In genomic region chr5:15902050-15902449, GRCh38 we compare ENCODE assay signal across 17 cellular contexts.
"Had no signal": no experiment of that assay in that cellular context is flagged by ENCODE, and none has a peak within 500 bp of the region (broad histone marks: within the 10 kb centered on the region; RNA-seq: fewer than 3 reads in every experiment).

No MANE protein-coding gene starts in this region.

- H2AFZ ChIP-seq: parathyroid adenoma had no signal

- H3K4me3 ChIP-seq: gastrocnemius medialis, heart left ventricle, mucosa of descending colon, uterus had no signal

- H3K79me2 ChIP-seq: parathyroid adenoma had no signal

- H3K27ac ChIP-seq: neutrophil, parathyroid adenoma, uterus had no signal

- H3K27me3 ChIP-seq: gastrocnemius medialis, heart left ventricle, neutrophil, uterus had no signal

- H3K36me3 ChIP-seq: gastrocnemius medialis, heart left ventricle, neutrophil, uterus had no signal

- ATAC-seq: effector memory CD8-positive, alpha-beta T cell; gastrocnemius medialis; mucosa of descending colon; naive thymus-derived CD4-positive, alpha-beta T cell had no signal

- H3K4me1 ChIP-seq: parathyroid adenoma, uterus had no signal

- H3K9me3 ChIP-seq: gastrocnemius medialis, heart left ventricle, mucosa of descending colon, uterus had no signal

- H3K9ac ChIP-seq: parathyroid adenoma had no signal

- DNase-seq: activated CD4-positive, alpha-beta T cell treated with anti-CD3 and anti-CD28 coated beads, Interleukin-2, amount 50 U/mL, for 4 hours; activated CD4-positive, CD25-positive, alpha-beta regulatory T cell treated with anti-CD3 and anti-CD28 coated beads, Interleukin-2, amount 50 U/mL, for 72 hours; activated naive CD4-positive, alpha-beta T cell treated with Interleukin-2 at 50 U/mL for 16 hours; activated T-cell treated with anti-CD3 and anti-CD28 coated beads for 4 hours; anterior cingulate cortex; cerebellar nuclear complex; effector memory CD8-positive, alpha-beta T cell; gastrocnemius medialis; heart left ventricle; naive thymus-derived CD4-positive, alpha-beta T cell; retina; stimulated activated CD4-positive, alpha-beta T cell treated with anti-CD3 and anti-CD28 coated beads, Interleukin-2, amount 100 ng/mL, for 48 hours; T-helper 9 cell; uterus had no signal
